In the genomic region with DNA sequence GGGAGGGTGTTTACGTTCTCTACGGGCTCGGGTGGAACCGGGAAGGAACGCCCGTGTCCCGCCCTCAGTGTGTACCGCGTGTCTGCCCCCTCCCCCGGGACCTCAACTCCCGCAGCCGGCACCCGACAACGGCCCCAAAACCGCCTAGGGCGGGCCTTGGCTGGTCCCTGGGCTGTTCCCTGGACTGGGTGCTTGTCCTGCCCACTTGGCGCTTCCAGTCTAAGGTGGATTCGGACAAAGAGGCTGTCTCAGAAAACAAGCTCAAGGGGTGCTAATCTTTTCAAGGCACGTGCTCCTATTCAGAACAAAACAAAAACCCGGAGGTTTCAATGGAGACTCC, we compare ENCODE assay signal across 8 cellular contexts. TPM values are rescaled to one million over a fixed set of nuclear protein-coding genes. Genes with fewer than 3 reads are reported as not detected.
DNase-seq lines count a peak whose midpoint lies in the region; ATAC-seq and TF ChIP-seq lines count a peak whose summit lies in the region.

No MANE protein-coding gene starts in this region.

- H3K27me3 ChIP-seq in left lung (no peaks in the 10 kb centered on the region), tibial artery (no peaks in the 10 kb centered on the region)

- TF ChIP-seq CTCF in left lung (IDR thresholded peaks at IDR 0.05) = no peak
- no peak for TF ChIP-seq CTCF in tibial artery (IDR thresholded peaks at IDR 0.05)

- H3K27ac ChIP-seq in left lung (peak overlapping the region; percentile 94), tibial artery (peak overlapping the region; percentile 89 to 97)

- intact Hi-C loops in left lung (cut with DNase I) (no loop called here), tibial artery (cut with DNase I; ENCODE audit: low total_unique reads) (loop anchor here (10.0 kb wide), 1 partner anchor 98 kb away; no protein-coding TSS in a partner anchor)

- peaks cover 32% of the 10 kb centered on the region for H3K4me1 Mint-ChIP-seq in activated T-cell treated with anti-CD3 and anti-CD28 coated beads, Interleukin-2, amount 50 U/mL, for 72 hours (ENCODE audit: low read depth)
- H3K4me1 Mint-ChIP-seq in activated naive CD8-positive, alpha-beta T cell treated with anti-CD3 and anti-CD28 coated beads for 36 hours = peaks cover 27% of the 10 kb centered on the region

- H3K36me3 Mint-ChIP-seq in activated T-cell treated with anti-CD3 and anti-CD28 coated beads, Interleukin-2, amount 50 U/mL, for 72 hours (ENCODE audit: insufficient read depth in 2 of 2) = peaks cover 12 to 13% of the 10 kb centered on the region in 2 donors
- peaks cover 14% of the 10 kb centered on the region for H3K36me3 Mint-ChIP-seq in activated naive CD8-positive, alpha-beta T cell treated with anti-CD3 and anti-CD28 coated beads for 36 hours

- H3K27ac Mint-ChIP-seq in activated T-cell treated with anti-CD3 and anti-CD28 coated beads, Interleukin-2, amount 50 U/mL, for 72 hours = no peak overlapping the region
- peak overlapping the region; percentile 51 for H3K27ac Mint-ChIP-seq in activated naive CD8-positive, alpha-beta T cell treated with anti-CD3 and anti-CD28 coated beads for 36 hours

- H3K36me3 ChIP-seq in left lung (peaks cover 0 to 8% of the 10 kb centered on the region in 2 donors), tibial artery (peaks cover 9 to 11% (median 10%) of the 10 kb centered on the region in 3 donors)

- H3K27me3 Mint-ChIP-seq in activated T-cell treated with anti-CD3 and anti-CD28 coated beads, Interleukin-2, amount 50 U/mL, for 72 hours (ENCODE audit: low read depth) = no peaks in the 10 kb centered on the region
- peaks cover 3% of the 10 kb centered on the region for H3K27me3 Mint-ChIP-seq in activated naive CD8-positive, alpha-beta T cell treated with anti-CD3 and anti-CD28 coated beads for 36 hours

- H3K4me3 Mint-ChIP-seq in activated T-cell treated with anti-CD3 and anti-CD28 coated beads, Interleukin-2, amount 50 U/mL, for 72 hours = peak overlapping the region; percentile 98 to 99
- H3K4me3 Mint-ChIP-seq in activated naive CD8-positive, alpha-beta T cell treated with anti-CD3 and anti-CD28 coated beads for 36 hours = peak overlapping the region; percentile 56

- H3K9me3 ChIP-seq in left lung (no peaks in the 10 kb centered on the region), tibial artery (no peaks in the 10 kb centered on the region)

- DNase-seq in activated T-cell treated with anti-CD3 and anti-CD28 coated beads, Interleukin-2, amount 50 U/mL, for 72 hours = no peak
- DNase-seq in activated T-cell treated with anti-CD3 and anti-CD28 coated beads, Interleukin-2, amount 50 U/mL, for 1 hour = no peak
- no peak for DNase-seq in activated naive CD8-positive, alpha-beta T cell treated with anti-CD3 and anti-CD28 coated beads for 36 hours
- DNase-seq in left lung (no peak), tibial artery (no peak), RKO (ENCODE audit: low spot score) (no peak), superior temporal gyrus (ENCODE audit: extremely low spot score) (no peak)
- DNase-seq in stimulated activated CD4-positive, alpha-beta T cell treated with anti-CD3 and anti-CD28 coated beads, Interleukin-2, amount 100 ng/mL, for 24 hours = no peak

- H3K4me1 ChIP-seq in left lung (peaks cover 18 to 33% of the 10 kb centered on the region in 2 donors), tibial artery (peaks cover 0 to 35% (median 19%) of the 10 kb centered on the region in 4 donors)

- no peak for ATAC-seq in activated T-cell treated with anti-CD3 and anti-CD28 coated beads, Interleukin-2, amount 50 U/mL, for 72 hours (replicated peaks in 1 of 2)
- no peak for ATAC-seq in left lung

- peaks cover 1 to 3% of the 10 kb centered on the region in 2 donors for H3K9me3 Mint-ChIP-seq in activated T-cell treated with anti-CD3 and anti-CD28 coated beads, Interleukin-2, amount 50 U/mL, for 72 hours
- H3K9me3 Mint-ChIP-seq in activated naive CD8-positive, alpha-beta T cell treated with anti-CD3 and anti-CD28 coated beads for 36 hours = peaks cover 5% of the 10 kb centered on the region

- H3K4me3 ChIP-seq in left lung (peak overlapping the region; percentile 66 to 87), tibial artery (peak overlapping the region; percentile 73 to 80)

RNA-seq across cellular contexts. Expression of a gene that starts 0.4 kb away (rescaled TPM):
- 10 to 100 TPM; 34.0 to 35.2 TPM for total RNA-seq in activated T-cell treated with anti-CD3 and anti-CD28 coated beads, Interleukin-2, amount 50 U/mL, for 72 hours
- total RNA-seq in activated naive CD8-positive, alpha-beta T cell treated with anti-CD3 and anti-CD28 coated beads for 36 hours = 10 to 100 TPM; 15.6 to 16.8 TPM
- 10 to 100 TPM; 21.0 to 26.8 TPM for total RNA-seq in left lung

RNA-seq across cellular contexts. Expression of a gene that starts 37.0 kb away (rescaled TPM):
- total RNA-seq in activated T-cell treated with anti-CD3 and anti-CD28 coated beads, Interleukin-2, amount 50 U/mL, for 72 hours = under 1 TPM; 0.44 to 0.86 TPM
- under 1 TPM; 0.21 to 0.22 TPM for total RNA-seq in activated naive CD8-positive, alpha-beta T cell treated with anti-CD3 and anti-CD28 coated beads for 36 hours
- total RNA-seq in left lung = 1 to 10 TPM in 1 of 2 donors, under 1 TPM in 1; 0.52 to 1.6 TPM
